ENCODE assay signal across 10 cellular contexts in the genomic region with DNA sequence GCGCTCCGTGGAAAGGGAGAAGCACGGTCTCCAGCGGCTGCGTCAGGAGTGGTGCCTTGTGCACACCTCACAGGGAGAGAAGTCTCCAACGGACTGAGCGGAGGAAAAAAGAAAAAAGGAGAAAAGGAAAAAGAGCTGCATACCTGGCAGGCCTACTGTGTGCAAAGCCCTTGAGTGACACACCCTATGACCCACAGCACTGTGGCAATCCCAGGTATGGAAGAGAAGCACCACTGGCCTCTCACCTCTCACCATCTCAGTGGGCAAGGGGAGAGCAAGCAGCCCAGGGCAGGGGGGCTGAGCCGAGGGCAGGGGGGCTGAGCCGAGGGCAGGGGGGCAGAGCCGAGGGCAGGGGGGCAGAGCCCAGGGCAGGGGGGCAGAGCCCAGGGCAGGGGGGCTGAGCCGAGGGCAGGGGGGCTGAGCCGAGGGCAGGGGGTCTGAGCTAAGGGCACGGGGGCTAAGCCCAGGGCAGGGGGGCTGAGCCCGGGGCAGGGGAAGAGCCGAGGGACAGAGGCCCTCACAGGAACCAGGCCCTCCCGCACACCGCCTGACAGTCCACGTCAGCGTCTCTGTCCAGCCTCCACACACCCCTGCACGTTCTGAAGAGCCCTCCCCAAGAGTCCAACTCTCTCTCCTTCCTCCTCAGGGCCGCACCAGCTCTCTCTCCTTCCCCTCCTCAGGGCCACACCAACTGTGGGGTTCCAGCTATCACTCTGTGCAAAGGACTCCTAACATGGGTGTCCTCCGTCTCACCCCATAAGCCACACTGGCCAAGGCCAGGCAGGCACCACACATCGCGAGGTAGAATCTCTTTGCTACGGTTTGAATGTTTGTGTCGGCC.
DNase-seq lines count a peak whose midpoint lies in the region; ATAC-seq and TF ChIP-seq lines count a peak whose summit lies in the region.
"Had no signal": no experiment of that assay in that cellular context is flagged by ENCODE, and none has a peak within 500 bp of the region (broad histone marks: within the 10 kb centered on the region; RNA-seq: fewer than 3 reads in every experiment).

No MANE protein-coding gene starts in this region.

- no peaks in the 10 kb centered on the region for H3K9me3 ChIP-seq in left ventricle myocardium inferior (replicated peaks)
- no peaks in the 10 kb centered on the region for H3K9me3 ChIP-seq in sigmoid colon

- intact Hi-C loops in left ventricle myocardium inferior (cut with micrococcal nuclease) (no loop called here), sigmoid colon (cut with DNase I) (no loop called here)

- H3K27ac Mint-ChIP-seq in T-helper 2 cell treated with Interferon-gamma antibody and Interleukin-4, amounts not matched to agents 5 μg/mL and 100 μg/mL, for 36 hours: peak overlapping the region; percentile 78
- peak overlapping the region; percentile 65 for H3K27ac Mint-ChIP-seq in activated CD4-positive, alpha-beta memory T cell treated with anti-CD3 and anti-CD28 coated beads, Interleukin-2, amount 10 ng/mL, durations not matched to agents 7 days and 5 days

- H3K4me1 Mint-ChIP-seq in T-helper 2 cell treated with Interferon-gamma antibody and Interleukin-4, amounts not matched to agents 5 μg/mL and 100 μg/mL, for 36 hours (ENCODE audit: low read depth): peaks cover 78% of the 10 kb centered on the region
- peaks cover 97% of the 10 kb centered on the region for H3K4me1 Mint-ChIP-seq in activated CD4-positive, alpha-beta memory T cell treated with anti-CD3 and anti-CD28 coated beads, Interleukin-2, amount 10 ng/mL, durations not matched to agents 7 days and 5 days

- no peaks in the 10 kb centered on the region for H3K27me3 ChIP-seq in left ventricle myocardium inferior (ENCODE audit: low read depth)
- no peaks in the 10 kb centered on the region for H3K27me3 ChIP-seq in sigmoid colon

- no peak for DNase-seq in T-helper 2 cell treated with Interferon-gamma antibody and Interleukin-4, amounts not matched to agents 5 μg/mL and 100 μg/mL, for 36 hours (ENCODE audit: low spot score)
- DNase-seq in T-helper 2 cell (no peak), left ventricle myocardium inferior (no peak), sigmoid colon (peak; percentile 58), DMS79 treated with DMSO at 0.1 percent for 48 hours (lab: John Stamatoyannopoulos, UW) (no peak), NCI-H526 (lab: John Stamatoyannopoulos, UW) (no peak)
- no peak for DNase-seq in activated CD4-positive, alpha-beta memory T cell treated with anti-CD3 and anti-CD28 coated beads, Interleukin-2, amount 10 ng/mL, durations not matched to agents 7 days and 5 days
- DNase-seq: activated effector memory CD4-positive, alpha-beta T cell treated with Interleukin-2 at 50 U/mL for 16 hours had no signal

- CTCF ChIA-PET in activated CD4-positive, alpha-beta memory T cell treated with anti-CD3 and anti-CD28 coated beads, Interleukin-2, amount 10 ng/mL, durations not matched to agents 7 days and 5 days (lab: Charles Lee): interaction anchor here (1.1 to 1.6 kb wide), 3 partner anchors 9 to 15 kb away, joined by 3 to 8 read pairs (median 5); no protein-coding TSS in a partner anchor

- ATAC-seq in GM18907 (IDR thresholded peaks at IDR 0.05; ENCODE audit: unreplicated experiment): no peak
- ATAC-seq: esophagus mucosa had no signal

- no peak for TF ChIP-seq POLR2A in sigmoid colon (IDR thresholded peaks at IDR 0.05)

- peak overlapping the region; percentile 24 for H3K4me3 Mint-ChIP-seq in T-helper 2 cell treated with Interferon-gamma antibody and Interleukin-4, amounts not matched to agents 5 μg/mL and 100 μg/mL, for 36 hours
- no peak overlapping the region for H3K4me3 Mint-ChIP-seq in activated CD4-positive, alpha-beta memory T cell treated with anti-CD3 and anti-CD28 coated beads, Interleukin-2, amount 10 ng/mL, durations not matched to agents 7 days and 5 days

- H3K4me1 ChIP-seq in left ventricle myocardium inferior (peaks cover 95% of the 10 kb centered on the region), sigmoid colon (peaks cover 0 to 87% (median 83%) of the 10 kb centered on the region in 4 donors)

- H3K4me3 ChIP-seq in left ventricle myocardium inferior (no peak overlapping the region), sigmoid colon (no peak overlapping the region)

- WGBS in sigmoid colon, 2 donors: 82 to 88% methylated on average over 25 to 26 of the region's 26 CpGs

- H3K27ac ChIP-seq in left ventricle myocardium inferior (replicated peaks) (peak overlapping the region; percentile 91), sigmoid colon (peak overlapping the region; percentile 15 to 88 (median 78))

- POLR2A ChIA-PET in activated CD4-positive, alpha-beta memory T cell treated with anti-CD3 and anti-CD28 coated beads, Interleukin-2, amount 10 ng/mL, durations not matched to agents 7 days and 5 days (lab: Charles Lee): interaction anchor here (0.7 to 4.1 kb wide), 5 partner anchors 8 to 184 kb away, joined by 3 to 52 read pairs (median 3); a partner anchor contains a TSS

- no peaks in the 10 kb centered on the region for H3K36me3 ChIP-seq in left ventricle myocardium inferior
- H3K36me3 ChIP-seq in sigmoid colon: no peaks in the 10 kb centered on the region

- no peak for TF ChIP-seq EP300 in sigmoid colon (IDR thresholded peaks at IDR 0.05)

- no peak for TF ChIP-seq CTCF in left ventricle myocardium inferior (IDR thresholded peaks at IDR 0.05; ENCODE audit: borderline replicate concordance)
- no peak for TF ChIP-seq CTCF in sigmoid colon (IDR thresholded peaks at IDR 0.05)

- H3K27me3 Mint-ChIP-seq in T-helper 2 cell treated with Interferon-gamma antibody and Interleukin-4, amounts not matched to agents 5 μg/mL and 100 μg/mL, for 36 hours (ENCODE audit: low read depth): no peaks in the 10 kb centered on the region
- no peaks in the 10 kb centered on the region for H3K27me3 Mint-ChIP-seq in activated CD4-positive, alpha-beta memory T cell treated with anti-CD3 and anti-CD28 coated beads, Interleukin-2, amount 10 ng/mL, durations not matched to agents 7 days and 5 days

- H3K36me3 Mint-ChIP-seq in T-helper 2 cell treated with Interferon-gamma antibody and Interleukin-4, amounts not matched to agents 5 μg/mL and 100 μg/mL, for 36 hours (ENCODE audit: low read depth): peaks cover 23% of the 10 kb centered on the region
- peaks cover 59% of the 10 kb centered on the region for H3K36me3 Mint-ChIP-seq in activated CD4-positive, alpha-beta memory T cell treated with anti-CD3 and anti-CD28 coated beads, Interleukin-2, amount 10 ng/mL, durations not matched to agents 7 days and 5 days (ENCODE audit: low read depth)

- H3K9me3 Mint-ChIP-seq in T-helper 2 cell treated with Interferon-gamma antibody and Interleukin-4, amounts not matched to agents 5 μg/mL and 100 μg/mL, for 36 hours: no peaks in the 10 kb centered on the region
- no peaks in the 10 kb centered on the region for H3K9me3 Mint-ChIP-seq in activated CD4-positive, alpha-beta memory T cell treated with anti-CD3 and anti-CD28 coated beads, Interleukin-2, amount 10 ng/mL, durations not matched to agents 7 days and 5 days
